ENCODE assay signal across 1 cellular context in the genomic region with DNA sequence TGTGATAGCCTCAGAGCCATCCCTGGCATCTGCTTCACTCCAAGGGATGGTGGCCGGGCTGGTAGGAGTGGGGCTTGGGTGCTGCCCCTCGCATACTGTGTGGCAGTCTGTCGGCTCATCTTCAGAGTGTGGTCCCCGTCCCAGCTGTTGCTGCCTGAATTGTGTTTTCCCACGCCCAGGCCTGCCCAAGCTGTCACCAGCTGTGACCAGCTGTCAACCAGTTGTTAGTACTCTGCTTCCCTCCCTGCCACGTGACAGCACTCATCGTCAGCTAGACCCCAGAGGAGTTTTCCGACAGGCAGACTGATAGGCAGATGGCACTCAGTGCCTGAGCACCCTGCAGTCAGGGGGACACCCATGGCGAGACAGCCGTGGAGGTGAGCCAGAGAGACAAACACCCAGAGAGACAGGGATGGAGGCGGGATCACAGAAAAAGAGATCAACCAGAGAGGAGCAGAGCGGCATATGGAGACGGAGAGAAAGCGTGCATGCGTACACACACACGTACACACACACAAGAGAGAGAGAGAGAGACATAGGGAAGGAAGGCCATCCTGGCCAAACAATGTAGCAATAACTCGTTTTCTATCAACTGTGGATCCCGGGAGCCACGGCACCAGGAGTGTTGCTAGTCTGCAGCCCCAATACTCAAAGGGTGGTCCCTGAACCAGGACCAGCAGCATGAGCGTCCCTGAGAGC.
TF ChIP-seq lines count a peak whose summit lies in the region.

No MANE protein-coding gene starts in this region.

TF ChIP-seq in H1, 55 proteins besides CTCF, POLR2A, EP300 and RAD21:
- TF ChIP-seq POLR2AphosphoS5 (IDR thresholded peaks at IDR 0.05; ENCODE audit: low read depth, low read length) = no peak
- TF ChIP-seq JUND (IDR thresholded peaks at IDR 0.05; ENCODE audit: low read length) = no peak
- no peak for TF ChIP-seq HDAC6 (IDR thresholded peaks at IDR 0.05; ENCODE audit: low read depth, low read length)
- TF ChIP-seq TAF1 (IDR thresholded peaks at IDR 0.05; ENCODE audit: low read depth, low read length) = no peak
- TF ChIP-seq TEAD4 (IDR thresholded peaks at IDR 0.05; ENCODE audit: low read depth, low read length) = no peak
- TF ChIP-seq ZNF274 (IDR thresholded peaks at IDR 0.05; ENCODE audit: borderline replicate concordance, extremely low read depth, low read length) = no peak
- no peak for TF ChIP-seq EGR1 (IDR thresholded peaks at IDR 0.05; ENCODE audit: borderline replicate concordance, low read depth, low read length)
